ENCODE assay signal across 26 cellular contexts in genomic region chr20:46237221-46237620, GRCh38.
DNase-seq lines count a peak whose midpoint lies in the region; ATAC-seq, FAIRE-seq and TF ChIP-seq lines count a peak whose summit lies in the region.
"Had no signal": no experiment of that assay in that cellular context is flagged by ENCODE, and none has a peak within 500 bp of the region (broad histone marks: within the 10 kb centered on the region; RNA-seq: fewer than 3 reads in every experiment).

No MANE protein-coding gene starts in this region.

- H3K79me1 ChIP-seq in H1 (ENCODE audit: low read depth, low read length), result no peaks in the 10 kb centered on the region

- no peak overlapping the region for H3K27ac Mint-ChIP-seq in nephron progenitor cell
- H3K27ac Mint-ChIP-seq in activated naive CD4-positive, alpha-beta T cell treated with anti-CD3 and anti-CD28 coated beads for 36 hours, result no peak overlapping the region
- H3K27ac Mint-ChIP-seq: CD8-positive, alpha-beta memory T cell had no signal

- TF ChIP-seq CTCF in H1 (IDR thresholded peaks at IDR 0.05; ENCODE audit: control extremely low read depth in 1 of 3, insufficient read depth in 1 of 3, low read depth in 1 of 3, low read length in 3 of 3), result no peak
- TF ChIP-seq CTCF in nephron progenitor cell (IDR thresholded peaks at IDR 0.05), result no peak

- H3K56ac ChIP-seq in H1 (replicated peaks; ENCODE audit: insufficient read length, low read depth, low read length), result no peak overlapping the region

- H3K27me3 ChIP-seq in H7 (ENCODE audit: control insufficient read depth, insufficient read depth, low read length), result no peaks in the 10 kb centered on the region; the same call in 1 of the 2 replicates
- H3K27me3 ChIP-seq in H1 (replicated peaks in 1 of 4; ENCODE audit: control insufficient read depth in 3 of 4, extremely low read depth in 1 of 4, insufficient read depth in 3 of 4, low read length in 3 of 4), result no peaks in the 10 kb centered on the region
- H3K27me3 ChIP-seq: SJCRH30 had no signal

- H4K20me1 ChIP-seq in H1 (replicated peaks in 1 of 2; ENCODE audit: control insufficient read depth in 1 of 2, insufficient read depth in 2 of 2, low read length in 2 of 2), result peaks cover 0 to 2% of the 10 kb centered on the region in 2 experiments

- H3K23me2 ChIP-seq in H1 (ENCODE audit: low read depth, low read length), result no peaks in the 10 kb centered on the region

- POLR2A ChIA-PET in H1 (lab: Charles Lee; ENCODE audit: partially characterized antibody), result no interaction called here

- H3K9ac ChIP-seq in H1 (replicated peaks in 1 of 4; ENCODE audit: extremely low read depth in 1 of 4, low read depth in 3 of 4, low read length in 3 of 4), result no peak overlapping the region

- peaks cover 0 to 15% (median 4%) of the 10 kb centered on the region in 4 experiments; a peak in 5 of 7 replicates for H3K4me1 ChIP-seq in H1 (replicated peaks in 1 of 4; ENCODE audit: control insufficient read depth in 3 of 4, insufficient read depth in 4 of 4, low read length in 3 of 4)
- H3K4me1 ChIP-seq: SJCRH30 had no signal

- H3K9me3 Mint-ChIP-seq in nephron progenitor cell, result no peaks in the 10 kb centered on the region
- H3K9me3 Mint-ChIP-seq in activated naive CD4-positive, alpha-beta T cell treated with anti-CD3 and anti-CD28 coated beads for 36 hours, result no peaks in the 10 kb centered on the region
- H3K9me3 Mint-ChIP-seq: CD8-positive, alpha-beta memory T cell had no signal

- no peaks in the 10 kb centered on the region for H3K4me1 Mint-ChIP-seq in nephron progenitor cell
- no peaks in the 10 kb centered on the region for H3K4me1 Mint-ChIP-seq in activated naive CD4-positive, alpha-beta T cell treated with anti-CD3 and anti-CD28 coated beads for 36 hours (ENCODE audit: low read depth)
- H3K4me1 Mint-ChIP-seq: CD8-positive, alpha-beta memory T cell had no signal

- H2BK120ac ChIP-seq in H1 (replicated peaks; ENCODE audit: low read depth, low read length), result no peak overlapping the region

- H3K4me3 ChIP-seq in H7 (ENCODE audit: insufficient read depth, low read depth, low read length), result no peak overlapping the region
- H3K4me3 ChIP-seq in H1 (ENCODE audit: extremely low read depth in 1 of 4, insufficient read depth in 2 of 4, low read depth in 3 of 4, low read length in 4 of 4), result peak overlapping the region in 1 of 4 experiments; percentile 41; a peak in 1 of 8 replicates
- H3K4me3 ChIP-seq: SJCRH30 had no signal

- H2BK15ac ChIP-seq in H1 (ENCODE audit: low read length), result no peak overlapping the region; the same call in 1 of the 2 replicates

- no peak for TF ChIP-seq EP300 in H1 (IDR thresholded peaks at IDR 0.05; ENCODE audit: borderline replicate concordance in 1 of 2, low read depth in 2 of 2, low read length in 2 of 2)

- H4K91ac ChIP-seq in H1 (replicated peaks; ENCODE audit: insufficient read length, low read length), result no peak overlapping the region

- 47% methylated on average over 10 of the region's 10 CpGs; no CpG with 5 or more reads in 1 of the 2 experiments for WGBS in H1 (ENCODE audit: extremely low coverage in 1 of 2, insufficient coverage in 1 of 2, insufficient read length in 1 of 2, insufficient replicate concordance in 2 of 2, low coverage in 1 of 2, low lambda C conversion rate in 2 of 2, missing lambda C conversion rate in 1 of 2), 2 experiments

- no peak for FAIRE-seq in H1 (lab: Jason Lieb, UNC)
- FAIRE-seq: G401.6, GM12892, HepG2 had no signal

- peak overlapping the region; percentile 66; the same call in 1 of the 2 replicates for H3K18ac ChIP-seq in H1 (ENCODE audit: extremely low read depth, low read length)

- no peak for TF ChIP-seq POLR2A in H1 (IDR thresholded peaks at IDR 0.05; ENCODE audit: control extremely low read depth in 1 of 2, low read depth in 2 of 2, low read length in 2 of 2)

- DNase-seq in H7, result peak; percentile 68
- DNase-seq in NCI-H2227 (lab: John Stamatoyannopoulos, UW; ENCODE audit: unreplicated experiment), result peak; percentile 76
- DNase-seq in H1 (ENCODE audit: low read depth in 1 of 2, low spot score in 2 of 2), result no peak
- peak; percentile 28 for DNase-seq in nephron progenitor cell
- no peak for DNase-seq in SIG-M5 (lab: John Stamatoyannopoulos, UW)
- DNase-seq in activated naive CD4-positive, alpha-beta T cell treated with anti-CD3 and anti-CD28 coated beads for 36 hours, result no peak
- DNase-seq in activated naive CD4-positive, alpha-beta T cell (lab: John Stamatoyannopoulos, UW), result no peak
- DNase-seq: AML-193; C1 segment of cervical spinal cord; Calu3; CD8-positive, alpha-beta memory T cell; DMS153; GOT3; KG1; NCI-H1092; NCI-H1436; NCI-H1930; NCI-H345; NCI-H524; NCI-H774; NK-92 treated with Interleukin-12 subunit alpha and Interleukin-12 subunit beta, amount 100 ng/mL, for 24 hours; SJCRH30 had no signal

- no peak overlapping the region for H3K14ac ChIP-seq in H1 (ENCODE audit: insufficient read length)

- H3K23ac ChIP-seq in H1 (ENCODE audit: insufficient read length), result no peak overlapping the region

- H2BK5ac ChIP-seq in H1 (ENCODE audit: low read depth, low read length), result no peak overlapping the region

- no peak for TF ChIP-seq RAD21 in H1 (IDR thresholded peaks at IDR 0.05 in 1 of 2, conservative IDR thresholded peaks at IDR 0.05 in 1 of 2; ENCODE audit: low read depth in 2 of 2, low read length in 2 of 2)

- H3K4ac ChIP-seq in H1 (replicated peaks; ENCODE audit: insufficient read length, low read depth, low read length), result no peak overlapping the region

- peak overlapping the region; percentile 5 to 41; a peak in 3 of 4 replicates for H3K4me2 ChIP-seq in H1 (ENCODE audit: insufficient read depth in 1 of 2, low read depth in 2 of 2, low read length in 2 of 2)

- H3K36me3 ChIP-seq in H7 (replicated peaks; ENCODE audit: control insufficient read depth, insufficient read depth, low read length) (no peaks in the 10 kb centered on the region), H1 (ENCODE audit: control insufficient read depth in 2 of 4, insufficient read depth in 4 of 4, low read length in 3 of 4) (no peaks in the 10 kb centered on the region)
- H3K36me3 ChIP-seq: SJCRH30 had no signal

- no peak overlapping the region for H4K5ac ChIP-seq in H1 (ENCODE audit: insufficient read length, low read depth, low read length)

- no peak overlapping the region for H2AFZ ChIP-seq in H1 (ENCODE audit: low read length)

- no peak overlapping the region for H2BK12ac ChIP-seq in H1 (ENCODE audit: low read depth, low read length)

- ATAC-seq in HG02970 (IDR thresholded peaks at IDR 0.05; ENCODE audit: low FRiP score, unreplicated experiment), result no peak
- ATAC-seq: HepG2 had no signal

- H3K9me3 ChIP-seq in H1 (ENCODE audit: insufficient read depth in 2 of 2, low read depth in 1 of 2, low read length in 1 of 2), result no peaks in the 10 kb centered on the region
- H3K9me3 ChIP-seq: SJCRH30 had no signal

- no peak overlapping the region for H2BK20ac ChIP-seq in H1 (ENCODE audit: low read length)

- H3K79me2 ChIP-seq in H1 (ENCODE audit: control insufficient read depth in 1 of 2, insufficient read depth in 2 of 2, low read length in 2 of 2), result no peaks in the 10 kb centered on the region

- H3K27ac ChIP-seq in H1 (ENCODE audit: low read depth, low read length), result no peak overlapping the region
- H3K27ac ChIP-seq: SJCRH30 had no signal

- H3K27me3 Mint-ChIP-seq in nephron progenitor cell (ENCODE audit: low read depth, poor library complexity), result peaks cover 20% of the 10 kb centered on the region
- peaks cover 8% of the 10 kb centered on the region for H3K27me3 Mint-ChIP-seq in activated naive CD4-positive, alpha-beta T cell treated with anti-CD3 and anti-CD28 coated beads for 36 hours (ENCODE audit: low read depth)

- CTCF ChIA-PET in H1 (lab: Charles Lee; ENCODE audit: partially characterized antibody), result interaction anchor here (0.8 to 2.4 kb wide), 6 partner anchors 11 to 110 kb away, joined by 3 to 11 read pairs (median 3); no protein-coding TSS in a partner anchor
- CTCF ChIA-PET in activated naive CD4-positive, alpha-beta T cell treated with anti-CD3 and anti-CD28 coated beads for 36 hours (lab: Charles Lee), result no interaction called here

- no peak overlapping the region for H4K8ac ChIP-seq in H1 (ENCODE audit: extremely low read depth, insufficient read depth, low read length)

- H2AK5ac ChIP-seq in H1 (ENCODE audit: low read depth, low read length), result no peak overlapping the region; the same call in 1 of the 2 replicates

- intact Hi-C loops in activated naive CD4-positive, alpha-beta T cell treated with anti-CD3 and anti-CD28 coated beads for 36 hours (cut with micrococcal nuclease), result no loop called here

- H3K4me3 Mint-ChIP-seq in nephron progenitor cell, result no peak overlapping the region
- no peak overlapping the region for H3K4me3 Mint-ChIP-seq in activated naive CD4-positive, alpha-beta T cell treated with anti-CD3 and anti-CD28 coated beads for 36 hours
- H3K4me3 Mint-ChIP-seq: CD8-positive, alpha-beta memory T cell had no signal

- H3K36me3 Mint-ChIP-seq in nephron progenitor cell (ENCODE audit: low read depth), result no peaks in the 10 kb centered on the region
- H3K36me3 Mint-ChIP-seq in activated naive CD4-positive, alpha-beta T cell treated with anti-CD3 and anti-CD28 coated beads for 36 hours (ENCODE audit: low read depth), result no peaks in the 10 kb centered on the region
- H3K36me3 Mint-ChIP-seq: CD8-positive, alpha-beta memory T cell had no signal

TF ChIP-seq in H1, 55 proteins besides CTCF, POLR2A, EP300 and RAD21:
- TF ChIP-seq POU5F1 (IDR thresholded peaks at IDR 0.05; ENCODE audit: low read depth, low read length), result no peak
- TF ChIP-seq SP1 (IDR thresholded peaks at IDR 0.05; ENCODE audit: low read depth, low read length), result no peak
- TF ChIP-seq RBBP5 (IDR thresholded peaks at IDR 0.05; ENCODE audit: borderline replicate concordance, low read depth, low read length), result no peak
- no peak for TF ChIP-seq SIN3A (conservative IDR thresholded peaks at IDR 0.05 in 1 of 2, IDR thresholded peaks at IDR 0.05 in 1 of 2; ENCODE audit: low read depth in 1 of 2, low read length in 2 of 2)
- TF ChIP-seq CBX8 (IDR thresholded peaks at IDR 0.05; ENCODE audit: borderline replicate concordance, low read depth, low read length), result no peak
- no peak for TF ChIP-seq MAFK (IDR thresholded peaks at IDR 0.05; ENCODE audit: low read depth, low read length)
- no peak for TF ChIP-seq TAF7 (optimal IDR thresholded peaks at IDR 0.05; ENCODE audit: borderline replicate concordance, low read depth, low read length)
- TF ChIP-seq KDM5A (IDR thresholded peaks at IDR 0.05; ENCODE audit: low read length), result no peak

Comparison
In these comparisons a context has a peak if more than half of its experiments do, and no peak if none do; other contexts are left out.
1. DNase-seq: peak in H7 (single experiment), NCI-H2227 (single experiment) and nephron progenitor cell (single experiment); none in H1 (0 of 2), SIG-M5 (single experiment), activated naive CD4-positive, alpha-beta T cell treated with anti-CD3 and anti-CD28 coated beads for 36 hours (single experiment) and activated naive CD4-positive, alpha-beta T cell (0 of 4).